ENCODE assay signal across 8 cellular contexts in genomic region chr9:37592108-37592951, GRCh38. TPM values are rescaled to one million over a fixed set of nuclear protein-coding genes. Genes with fewer than 3 reads are reported as not detected.
DNase-seq lines count a peak whose midpoint lies in the region; ATAC-seq, FAIRE-seq and TF ChIP-seq lines count a peak whose summit lies in the region.

Gene TOMM5, minus strand, starts transcription at chr9:37592597. Its CDS starts 65 bp downstream, at chr9:37592532.

- H3K4me3 ChIP-seq in GM12865 (ENCODE audit: low read depth, low read length) (peak within 1 kb of the TSS; percentile 84), pancreas (peak within 1 kb of the TSS; percentile 59 to 97 (median 68)), tibial artery (peak within 1 kb of the TSS; percentile 82 to 86)

- no peaks in the 10 kb centered on the region for H3K27me3 ChIP-seq in pancreas
- no peaks in the 10 kb centered on the region for H3K27me3 ChIP-seq in tibial artery

- DNase-seq in GM12865 (ENCODE audit: low read depth) (peak; percentile 96), NCI-H1417 (lab: John Stamatoyannopoulos, UW) (peak; percentile 84 to 92 (median 86)), SW 1271 (lab: John Stamatoyannopoulos, UW) (peak; percentile 57 to 79), Right ventricle myocardium superior (peak; percentile 96), pancreas (peak; percentile 88 to 96 (median 94)), tibial artery (peak; percentile 93 to 95)
- peak; percentile 82 for DNase-seq in activated naive CD8-positive, alpha-beta T cell treated with anti-CD3 and anti-CD28 coated beads, Interleukin-2, amount 50 U/mL, for 16 hours (ENCODE audit: low read depth, low spot score)

- ATAC-seq in HG02763 (IDR thresholded peaks at IDR 0.05; ENCODE audit: unreplicated experiment) (peak; percentile 91), Right ventricle myocardium superior (ENCODE audit: poor library complexity) (peak; percentile 99), pancreas (peak; percentile 97 to 99 (median 98))

- peak within 1 kb of the TSS; percentile 27 to 70 (median 64) for H3K27ac ChIP-seq in pancreas
- H3K27ac ChIP-seq in tibial artery: peak within 1 kb of the TSS; percentile 80 to 81

- FAIRE-seq in pancreas (lab: Jason Lieb, UNC): no peak

- TF ChIP-seq CTCF in GM12865 (IDR thresholded peaks at IDR 0.05; ENCODE audit: insufficient read depth, low read depth, low read length, missing control alignments): no peak
- no peak for TF ChIP-seq CTCF in pancreas (IDR thresholded peaks at IDR 0.05)
- no peak for TF ChIP-seq CTCF in tibial artery (IDR thresholded peaks at IDR 0.05)

- H3K36me3 ChIP-seq in pancreas: peaks cover 0 to 15% (median 3%) of the 10 kb centered on the region in 3 donors
- H3K36me3 ChIP-seq in tibial artery: peaks cover 8 to 18% (median 8%) of the 10 kb centered on the region in 3 donors

- peaks cover 5 to 29% (median 8%) of the 10 kb centered on the region in 3 donors for H3K4me1 ChIP-seq in pancreas
- peaks cover 0 to 25% (median 16%) of the 10 kb centered on the region in 4 donors for H3K4me1 ChIP-seq in tibial artery

- intact Hi-C loops in Right ventricle myocardium superior (cut with DNase I) (loop anchor here (10.0 kb wide), 1 partner anchor 52 kb away; no protein-coding TSS in a partner anchor), pancreas (cut with DNase I) (loop anchor here in 1 of 3 donors (10.0 kb wide), 1 partner anchor 108 kb away; the partner anchor contains the start of gene POLR1E), tibial artery (cut with DNase I; ENCODE audit: low total_unique reads) (loop anchor here (5.0 to 10.0 kb wide), 2 partner anchors 118 to 210 kb away; partner anchors contain the start of gene DCAF10)

- 0% methylated on average over 72 of the region's 72 CpGs for WGBS in pancreas, 2 donors

- H3K9me3 ChIP-seq in pancreas (no peaks in the 10 kb centered on the region), tibial artery (no peaks in the 10 kb centered on the region)

RNA-seq across cellular contexts. Expression of gene TOMM5, which starts in this region (rescaled TPM):
- total RNA-seq in Right ventricle myocardium superior (59.4 TPM), pancreas (10 to 100 TPM; 22.8 to 40.3 (median 33.9) TPM)
- polyA plus RNA-seq in pancreas: 10 to 100 TPM; 54.0 to 59.2 TPM

Comparison
In these comparisons a context has a peak if more than half of its experiments do, and no peak if none do; other contexts are left out.
1. Peak in every context shown above with its lines: DNase-seq, ATAC-seq, H3K4me3 ChIP-seq and H3K27ac ChIP-seq.